ENCODE assay signal across 18 cellular contexts in genomic region chr14:22479781-22480464, GRCh38.
A peak's percentile ranks its signal among the peaks of the same experiment; 100 is the strongest.
DNase-seq lines count a peak whose midpoint lies in the region; ATAC-seq lines count a peak whose summit lies in the region.
"Had no signal": no experiment of that assay in that cellular context is flagged by ENCODE, and none has a peak within 500 bp of the region (broad histone marks: within the 10 kb centered on the region; RNA-seq: fewer than 3 reads in every experiment).

No MANE protein-coding gene starts in this region.

- H2BK5ac ChIP-seq in neuronal stem cell (ENCODE audit: low read length), result no peak overlapping the region

- H4K8ac ChIP-seq in neuronal stem cell (ENCODE audit: low read depth, low read length), result no peak overlapping the region

- H3K27ac ChIP-seq in KOPT-K1 (ENCODE audit: low read depth, low read length, poor library complexity, severe bottlenecking), result peak overlapping the region; percentile 61
- H3K27ac ChIP-seq in neuronal stem cell (replicated peaks; ENCODE audit: low read length), result no peak overlapping the region
- H3K27ac ChIP-seq: A549 had no signal

- H3K4me3 ChIP-seq in neuronal stem cell (ENCODE audit: low read length in 2 of 2), result no peak overlapping the region
- H3K4me3 ChIP-seq: A549 had no signal

- H2BK12ac ChIP-seq in neuronal stem cell (ENCODE audit: low read length), result no peak overlapping the region

- no peak overlapping the region for H2BK15ac ChIP-seq in neuronal stem cell (ENCODE audit: low read length)

- no peak overlapping the region for H3K18ac ChIP-seq in neuronal stem cell (ENCODE audit: low read length)

- peak overlapping the region; percentile 80 for H3K4me3 Mint-ChIP-seq in T-helper 2 cell treated with Interferon-gamma antibody and Interleukin-4, amounts not matched to agents 5 μg/mL and 100 μg/mL, for 36 hours
- H3K4me3 Mint-ChIP-seq in activated naive CD8-positive, alpha-beta T cell treated with anti-CD3 and anti-CD28 coated beads, Interleukin-2, amount 50 U/mL, for 24 hours, result peak overlapping the region; percentile 88
- H3K4me3 Mint-ChIP-seq: type B pancreatic cell had no signal

- no peaks in the 10 kb centered on the region for H3K79me1 ChIP-seq in neuronal stem cell (ENCODE audit: low read depth, low read length)

- H3K4me1 Mint-ChIP-seq in T-helper 2 cell treated with Interferon-gamma antibody and Interleukin-4, amounts not matched to agents 5 μg/mL and 100 μg/mL, for 36 hours (ENCODE audit: low read depth), result no peaks in the 10 kb centered on the region
- peaks cover 37% of the 10 kb centered on the region for H3K4me1 Mint-ChIP-seq in activated naive CD8-positive, alpha-beta T cell treated with anti-CD3 and anti-CD28 coated beads, Interleukin-2, amount 50 U/mL, for 24 hours

- no peak overlapping the region for H2BK120ac ChIP-seq in neuronal stem cell (ENCODE audit: low read depth, low read length)

- ATAC-seq in activated naive CD8-positive, alpha-beta T cell treated with anti-CD3 and anti-CD28 coated beads, Interleukin-2, amount 50 U/mL, for 24 hours, result no peak
- no peak for ATAC-seq in GM18868 (IDR thresholded peaks at IDR 0.05; ENCODE audit: unreplicated experiment)
- no peak for ATAC-seq in GM18520 (IDR thresholded peaks at IDR 0.05; ENCODE audit: unreplicated experiment)
- no peak for ATAC-seq in HG03108 (IDR thresholded peaks at IDR 0.05; ENCODE audit: unreplicated experiment)
- ATAC-seq: A549, left cardiac atrium had no signal

- H3K27ac Mint-ChIP-seq in T-helper 2 cell treated with Interferon-gamma antibody and Interleukin-4, amounts not matched to agents 5 μg/mL and 100 μg/mL, for 36 hours, result peak overlapping the region; percentile 71
- H3K27ac Mint-ChIP-seq in activated naive CD8-positive, alpha-beta T cell treated with anti-CD3 and anti-CD28 coated beads, Interleukin-2, amount 50 U/mL, for 24 hours, result peak overlapping the region; percentile 69
- H3K27ac Mint-ChIP-seq: type B pancreatic cell had no signal

- H4K91ac ChIP-seq in neuronal stem cell (ENCODE audit: low read depth, low read length, poor library complexity), result no peak overlapping the region

- no peak overlapping the region for H2AK5ac ChIP-seq in neuronal stem cell (ENCODE audit: low read depth, low read length)

- no peak overlapping the region for H3K9ac ChIP-seq in neuronal stem cell (ENCODE audit: low read depth, low read length, poor library complexity)

- H3K36me3 ChIP-seq in KOPT-K1 (ENCODE audit: insufficient read depth, low read length) (no peaks in the 10 kb centered on the region), neuronal stem cell (replicated peaks in 1 of 2; ENCODE audit: control insufficient read depth in 2 of 2, insufficient read depth in 2 of 2, low read length in 2 of 2) (no peaks in the 10 kb centered on the region)

- peak overlapping the region; percentile 42 for H2AFZ ChIP-seq in neuronal stem cell (ENCODE audit: low read length)

- H3K23ac ChIP-seq in neuronal stem cell (ENCODE audit: low read depth, low read length, poor library complexity), result no peak overlapping the region

- H3K4ac ChIP-seq in neuronal stem cell (ENCODE audit: low read length), result no peak overlapping the region

- no peak for DNase-seq in T-helper 2 cell treated with Interferon-gamma antibody and Interleukin-4, amounts not matched to agents 5 μg/mL and 100 μg/mL, for 36 hours (ENCODE audit: low spot score)
- DNase-seq in T-helper 2 cell (no peak), neuronal stem cell (ENCODE audit: low spot score) (no peak)
- DNase-seq in activated naive CD8-positive, alpha-beta T cell treated with anti-CD3 and anti-CD28 coated beads, Interleukin-2, amount 50 U/mL, for 24 hours, result no peak
- DNase-seq: activated CD4-positive, CD25-positive, alpha-beta regulatory T cell treated with anti-CD3 and anti-CD28 coated beads, Interleukin-2, amount 50 U/mL, for 72 hours; amniotic stem cell; DND-41; left cardiac atrium; NCI-H1417 treated with DMSO at 0.1 percent for 48 hours; NCI-H526; nucleus accumbens; SHP77 had no signal

- WGBS in neuronal stem cell (ENCODE audit: extremely low coverage in 2 of 2, insufficient read length in 2 of 2, insufficient replicate concordance in 1 of 2), 2 donors, result no CpG with 5 or more reads among the region's 3 CpGs

- H3K9me3 Mint-ChIP-seq in T-helper 2 cell treated with Interferon-gamma antibody and Interleukin-4, amounts not matched to agents 5 μg/mL and 100 μg/mL, for 36 hours, result no peaks in the 10 kb centered on the region
- no peaks in the 10 kb centered on the region for H3K9me3 Mint-ChIP-seq in activated naive CD8-positive, alpha-beta T cell treated with anti-CD3 and anti-CD28 coated beads, Interleukin-2, amount 50 U/mL, for 24 hours
- H3K9me3 Mint-ChIP-seq: type B pancreatic cell had no signal

- no peak overlapping the region for H3K4me2 ChIP-seq in neuronal stem cell (ENCODE audit: insufficient read depth, low read length, poor library complexity, severe bottlenecking)
- H3K4me2 ChIP-seq: A549 had no signal

- peaks cover 8% of the 10 kb centered on the region for H3K36me3 Mint-ChIP-seq in T-helper 2 cell treated with Interferon-gamma antibody and Interleukin-4, amounts not matched to agents 5 μg/mL and 100 μg/mL, for 36 hours (ENCODE audit: low read depth)
- peaks cover 9% of the 10 kb centered on the region for H3K36me3 Mint-ChIP-seq in activated naive CD8-positive, alpha-beta T cell treated with anti-CD3 and anti-CD28 coated beads, Interleukin-2, amount 50 U/mL, for 24 hours (ENCODE audit: low read depth)
- H3K36me3 Mint-ChIP-seq: type B pancreatic cell had no signal

- H3K14ac ChIP-seq in neuronal stem cell (ENCODE audit: low read length), result no peak overlapping the region

- peaks cover 18 to 21% of the 10 kb centered on the region in 2 donors for H3K4me1 ChIP-seq in neuronal stem cell (ENCODE audit: control insufficient read depth in 2 of 2, insufficient read depth in 1 of 2, low read depth in 1 of 2, low read length in 2 of 2)
- H3K4me1 ChIP-seq: A549 had no signal

- H3K27me3 Mint-ChIP-seq in T-helper 2 cell treated with Interferon-gamma antibody and Interleukin-4, amounts not matched to agents 5 μg/mL and 100 μg/mL, for 36 hours (ENCODE audit: low read depth), result no peaks in the 10 kb centered on the region
- H3K27me3 Mint-ChIP-seq in activated naive CD8-positive, alpha-beta T cell treated with anti-CD3 and anti-CD28 coated beads, Interleukin-2, amount 50 U/mL, for 24 hours, result no peaks in the 10 kb centered on the region

- H3K9me3 ChIP-seq in KOPT-K1 (ENCODE audit: insufficient read depth, low read length, poor library complexity, severe bottlenecking) (no peaks in the 10 kb centered on the region), neuronal stem cell (replicated peaks in 1 of 2; ENCODE audit: control insufficient read depth in 2 of 2, insufficient read depth in 1 of 2, low read depth in 1 of 2, low read length in 2 of 2) (no peaks in the 10 kb centered on the region)
- H3K9me3 ChIP-seq: A549 had no signal

- no peaks in the 10 kb centered on the region for H3K27me3 ChIP-seq in neuronal stem cell (ENCODE audit: control insufficient read depth in 3 of 3, insufficient read depth in 3 of 3, low read depth in 1 of 3, low read length in 3 of 3)
